In genomic region chr6:24872769-24873168, GRCh38 we compare ENCODE assay signal across 1 cellular context.
TF ChIP-seq lines count a peak whose summit lies in the region.

No MANE protein-coding gene starts in this region.

TF ChIP-seq in WTC11, 78 proteins besides CTCF, POLR2A, EP300 and RAD21 (continued from another document):
- TF ChIP-seq USF1 (CRISPR knock-in tag; IDR thresholded peaks at IDR 0.05) (no peak), CREB1 (CRISPR knock-in tag; IDR thresholded peaks at IDR 0.05) (no peak)
- TF ChIP-seq, protein P1, sequence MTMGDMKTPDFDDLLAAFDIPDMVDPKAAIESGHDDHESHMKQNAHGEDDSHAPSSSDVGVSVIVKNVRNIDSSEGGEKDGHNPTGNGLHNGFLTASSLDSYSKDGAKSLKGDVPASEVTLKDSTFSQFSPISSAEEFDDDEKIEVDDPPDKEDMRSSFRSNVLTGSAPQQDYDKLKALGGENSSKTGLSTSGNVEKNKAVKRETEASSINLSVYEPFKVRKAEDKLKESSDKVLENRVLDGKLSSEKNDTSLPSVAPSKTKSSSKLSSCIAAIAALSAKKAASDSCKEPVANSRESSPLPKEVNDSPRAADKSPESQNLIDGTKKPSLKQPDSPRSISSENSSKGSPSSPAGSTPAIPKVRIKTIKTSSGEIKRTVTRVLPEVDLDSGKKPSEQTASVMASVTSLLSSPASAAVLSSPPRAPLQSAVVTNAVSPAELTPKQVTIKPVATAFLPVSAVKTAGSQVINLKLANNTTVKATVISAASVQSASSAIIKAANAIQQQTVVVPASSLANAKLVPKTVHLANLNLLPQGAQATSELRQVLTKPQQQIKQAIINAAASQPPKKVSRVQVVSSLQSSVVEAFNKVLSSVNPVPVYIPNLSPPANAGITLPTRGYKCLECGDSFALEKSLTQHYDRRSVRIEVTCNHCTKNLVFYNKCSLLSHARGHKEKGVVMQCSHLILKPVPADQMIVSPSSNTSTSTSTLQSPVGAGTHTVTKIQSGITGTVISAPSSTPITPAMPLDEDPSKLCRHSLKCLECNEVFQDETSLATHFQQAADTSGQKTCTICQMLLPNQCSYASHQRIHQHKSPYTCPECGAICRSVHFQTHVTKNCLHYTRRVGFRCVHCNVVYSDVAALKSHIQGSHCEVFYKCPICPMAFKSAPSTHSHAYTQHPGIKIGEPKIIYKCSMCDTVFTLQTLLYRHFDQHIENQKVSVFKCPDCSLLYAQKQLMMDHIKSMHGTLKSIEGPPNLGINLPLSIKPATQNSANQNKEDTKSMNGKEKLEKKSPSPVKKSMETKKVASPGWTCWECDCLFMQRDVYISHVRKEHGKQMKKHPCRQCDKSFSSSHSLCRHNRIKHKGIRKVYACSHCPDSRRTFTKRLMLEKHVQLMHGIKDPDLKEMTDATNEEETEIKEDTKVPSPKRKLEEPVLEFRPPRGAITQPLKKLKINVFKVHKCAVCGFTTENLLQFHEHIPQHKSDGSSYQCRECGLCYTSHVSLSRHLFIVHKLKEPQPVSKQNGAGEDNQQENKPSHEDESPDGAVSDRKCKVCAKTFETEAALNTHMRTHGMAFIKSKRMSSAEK (CRISPR knock-in tag; IDR thresholded peaks at IDR 0.05; ENCODE audit: borderline replicate concordance), result no peak
- TF ChIP-seq, protein P2, sequence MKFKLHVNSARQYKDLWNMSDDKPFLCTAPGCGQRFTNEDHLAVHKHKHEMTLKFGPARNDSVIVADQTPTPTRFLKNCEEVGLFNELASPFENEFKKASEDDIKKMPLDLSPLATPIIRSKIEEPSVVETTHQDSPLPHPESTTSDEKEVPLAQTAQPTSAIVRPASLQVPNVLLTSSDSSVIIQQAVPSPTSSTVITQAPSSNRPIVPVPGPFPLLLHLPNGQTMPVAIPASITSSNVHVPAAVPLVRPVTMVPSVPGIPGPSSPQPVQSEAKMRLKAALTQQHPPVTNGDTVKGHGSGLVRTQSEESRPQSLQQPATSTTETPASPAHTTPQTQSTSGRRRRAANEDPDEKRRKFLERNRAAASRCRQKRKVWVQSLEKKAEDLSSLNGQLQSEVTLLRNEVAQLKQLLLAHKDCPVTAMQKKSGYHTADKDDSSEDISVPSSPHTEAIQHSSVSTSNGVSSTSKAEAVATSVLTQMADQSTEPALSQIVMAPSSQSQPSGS (CRISPR knock-in tag; IDR thresholded peaks at IDR 0.05; ENCODE audit: borderline replicate concordance, low read depth), result no peak
